ENCODE assay signal across 8 cellular contexts in genomic region chrX:153953342-153953830, GRCh38. TPM values are rescaled to one million over a fixed set of nuclear protein-coding genes. Genes with fewer than 3 reads are reported as not detected.
DNase-seq lines count a peak whose midpoint lies in the region; ATAC-seq and TF ChIP-seq lines count a peak whose summit lies in the region.

No MANE protein-coding gene starts in this region.

- no peak overlapping the region for H2BK120ac ChIP-seq in trophoblast cell (ENCODE audit: insufficient read depth, low read length, poor library complexity)

- H3K18ac ChIP-seq in trophoblast cell (ENCODE audit: low read length): no peak overlapping the region

- no peak overlapping the region for H3K4me2 ChIP-seq in trophoblast cell (ENCODE audit: low read length)

- H3K27ac ChIP-seq in RWPE1: peak overlapping the region; percentile 24; the same call in 1 of the 2 replicates
- H3K27ac ChIP-seq in trophoblast cell (ENCODE audit: low read depth, low read length): no peak overlapping the region
- H3K27ac ChIP-seq in upper lobe of left lung: no peak overlapping the region

- H3K23ac ChIP-seq in trophoblast cell (ENCODE audit: low read length): no peak overlapping the region

- H3K9ac ChIP-seq in trophoblast cell (ENCODE audit: low read length): no peak overlapping the region

- in situ Hi-C loops in G401 (cut with HindIII; ENCODE audit: low sequenced_read_pairs): no loop called here

- H3K4me1 ChIP-seq in trophoblast cell (ENCODE audit: control insufficient read depth in 1 of 2, insufficient read depth in 2 of 2, low read length in 2 of 2) (no peaks in the 10 kb centered on the region), upper lobe of left lung (peaks cover 9 to 17% (median 10%) of the 10 kb centered on the region in 4 donors)

- no peak for TF ChIP-seq POLR2A in upper lobe of left lung (IDR thresholded peaks at IDR 0.05)

- ATAC-seq in HG03175 (IDR thresholded peaks at IDR 0.05; ENCODE audit: unreplicated experiment) (peak; percentile 52), upper lobe of left lung (ENCODE audit: low FRiP score in 2 of 2) (peak; percentile 73 to 89)

- H2AK5ac ChIP-seq in trophoblast cell (ENCODE audit: low read length): no peak overlapping the region

- no peaks in the 10 kb centered on the region for H3K9me3 ChIP-seq in trophoblast cell (ENCODE audit: insufficient read depth, low read depth, low read length)
- H3K9me3 ChIP-seq in upper lobe of left lung: no peaks in the 10 kb centered on the region

- POLR2A ChIA-PET in RWPE1 (lab: Yijun Ruan, JAX; ENCODE audit: low non-redundant PET): no interaction called here

- TF ChIP-seq EP300 in upper lobe of left lung (IDR thresholded peaks at IDR 0.05): no peak

- no peak overlapping the region for H4K91ac ChIP-seq in trophoblast cell (ENCODE audit: low read depth, low read length)

- H2BK12ac ChIP-seq in trophoblast cell (ENCODE audit: low read length): no peak overlapping the region

- CTCF ChIA-PET in RWPE1 (lab: Yijun Ruan, JAX): interaction anchor here (0.6 kb wide), 1 partner anchor 11 kb away, joined by 3 read pairs; no protein-coding TSS in a partner anchor

- WGBS in trophoblast cell (ENCODE audit: extremely low coverage, insufficient coverage, insufficient read length): no CpG with 5 or more reads among the region's 33 CpGs
- 38% methylated on average over 33 of the region's 33 CpGs; no CpG with 5 or more reads in 1 of the 2 donors for WGBS in upper lobe of left lung, 2 donors

- H3K27me3 ChIP-seq in trophoblast cell (ENCODE audit: insufficient read depth, low read length): no peaks in the 10 kb centered on the region
- no peaks in the 10 kb centered on the region for H3K27me3 ChIP-seq in upper lobe of left lung

- no peak overlapping the region for H4K8ac ChIP-seq in trophoblast cell (ENCODE audit: low read depth, low read length)

- H3K36me3 ChIP-seq in trophoblast cell (ENCODE audit: control insufficient read depth in 1 of 2, insufficient read depth in 2 of 2, low read length in 2 of 2) (peaks cover 97 to 100% of the 10 kb centered on the region in 2 experiments), upper lobe of left lung (peaks cover 0 to 98% (median 66%) of the 10 kb centered on the region in 4 donors)

- peak; percentile 83 for TF ChIP-seq CTCF in RWPE1 (conservative IDR thresholded peaks at IDR 0.05; ENCODE audit: low read depth)
- TF ChIP-seq CTCF in upper lobe of left lung (IDR thresholded peaks at IDR 0.05): peak; percentile 93 to 99 (median 98)

- no peaks in the 10 kb centered on the region for H3K79me1 ChIP-seq in trophoblast cell (ENCODE audit: low read length)

- H2BK5ac ChIP-seq in trophoblast cell (ENCODE audit: low read depth, low read length, poor library complexity): no peak overlapping the region

- H3K79me2 ChIP-seq in trophoblast cell (ENCODE audit: control insufficient read depth, insufficient read depth, low read length, poor library complexity): no peaks in the 10 kb centered on the region

- DNase-seq in G401 (ENCODE audit: low spot score): peak; percentile 69
- DNase-seq in RWPE1 (ENCODE audit: low spot score): peak; percentile 49
- peak; percentile 71 for DNase-seq in activated gamma-delta T cell treated with anti-CD3 and anti-CD28 coated beads, Interleukin-2, amount 50 U/mL, for 16 hours (ENCODE audit: low read depth)
- DNase-seq in glomerular visceral epithelial cell (ENCODE audit: extremely low spot score): peak; percentile 65
- peak; percentile 27 to 88 for DNase-seq in trophoblast cell
- DNase-seq in upper lobe of left lung: peak in 1 of 2 donors; percentile 75
- no peak for DNase-seq in mesenteric fat pad (ENCODE audit: low spot score)

- H3K4ac ChIP-seq in trophoblast cell (ENCODE audit: low read depth, low read length): no peak overlapping the region

- H2AFZ ChIP-seq in trophoblast cell (ENCODE audit: insufficient read depth, low read length, poor library complexity): no peak overlapping the region

- no peak overlapping the region for H4K12ac ChIP-seq in trophoblast cell (ENCODE audit: low read depth, low read length)

- H3K4me3 ChIP-seq in trophoblast cell (ENCODE audit: low read depth, low read length) (no peak overlapping the region), upper lobe of left lung (no peak overlapping the region)

- H3K14ac ChIP-seq in trophoblast cell (ENCODE audit: low read length): no peak overlapping the region

RNA-seq across cellular contexts. Expression of gene RENBP, which starts 8.9 kb away (rescaled TPM):
- 7.1 and 8.4 TPM in 2 replicates for total RNA-seq in G401 (2014; rRNA removed; shearing (Covaris generic))
- 0.82 and 0.94 TPM in 2 replicates for polyA plus RNA-seq in trophoblast cell (2013)
- total RNA-seq in upper lobe of left lung: 10 to 100 TPM; 32.8 to 81.7 (median 54.5) TPM
- 34.5 TPM for total RNA-seq in mesenteric fat pad

RNA-seq across cellular contexts. Expression of gene HCFC1, which starts 18.2 kb away (rescaled TPM):
- 12.4 and 16.1 TPM in 2 replicates for total RNA-seq in G401 (2014; rRNA removed; shearing (Covaris generic))
- 47.6 and 50.4 TPM in 2 replicates for polyA plus RNA-seq in trophoblast cell (2013)
- total RNA-seq in upper lobe of left lung (10 to 100 TPM; 40.8 to 78.9 (median 52.2) TPM), mesenteric fat pad (45.3 TPM)

RNA-seq across cellular contexts. Expression of gene NAA10, which starts 18.5 kb away (rescaled TPM):
- 136 and 159 TPM in 2 replicates for total RNA-seq in G401 (2014; rRNA removed; shearing (Covaris generic))
- 92.2 and 95.5 TPM in 2 replicates for polyA plus RNA-seq in trophoblast cell (2013)
- 100 to 1,000 TPM in 2 of 6 donors, 10 to 100 TPM in 4; 30.7 to 116 (median 76.2) TPM for total RNA-seq in upper lobe of left lung
- 118 TPM for total RNA-seq in mesenteric fat pad

RNA-seq across cellular contexts. Expression of gene TMEM187, which starts 19.2 kb away (rescaled TPM):
- 1.4 and 7.4 TPM in 2 replicates for total RNA-seq in G401 (2014; rRNA removed; shearing (Covaris generic))
- 4.9 and 5.0 TPM in 2 replicates for polyA plus RNA-seq in trophoblast cell (2013)
- total RNA-seq in upper lobe of left lung (10 to 100 TPM in 2 of 6 donors, 1 to 10 TPM in 4; 2.1 to 17.7 (median 5.0) TPM), mesenteric fat pad (8.7 TPM)

RNA-seq across cellular contexts. Expression of gene ARHGAP4, which starts 27.3 kb away (rescaled TPM):
- 55.7 and 62.6 TPM in 2 replicates for total RNA-seq in G401 (2014; rRNA removed; shearing (Covaris generic))
- 1.5 and 1.9 TPM in 2 replicates for polyA plus RNA-seq in trophoblast cell (2013)
- 100 to 1,000 TPM in 2 of 6 donors, 10 to 100 TPM in 4; 33.4 to 353 (median 82.6) TPM for total RNA-seq in upper lobe of left lung
- 43.0 TPM for total RNA-seq in mesenteric fat pad
